Comparison of ENCODE assay signal across 1 cellular context in genomic region chr5:132103380-132103951, GRCh38.
TF ChIP-seq lines count a peak whose summit lies in the region.

No MANE protein-coding gene starts in this region.

TF ChIP-seq in K562, 482 proteins besides CTCF, POLR2A, EP300 and RAD21 (continued from another document and continues in another):
- no peak for TF ChIP-seq ZNF280B (CRISPR knock-in tag; IDR thresholded peaks at IDR 0.05)
- TF ChIP-seq PCBP1 (IDR thresholded peaks at IDR 0.05; ENCODE audit: low read depth, low read length, poor library complexity, severe bottlenecking) = no peak
- no peak for TF ChIP-seq RBM34 (IDR thresholded peaks at IDR 0.05; ENCODE audit: borderline replicate concordance, insufficient read depth, low read length)
- TF ChIP-seq ZBTB34 (CRISPR knock-in tag; IDR thresholded peaks at IDR 0.05) = no peak
- TF ChIP-seq E2F1 (CRISPR knock-in tag; IDR thresholded peaks at IDR 0.05) = no peak
- no peak for TF ChIP-seq EZH2 (IDR thresholded peaks at IDR 0.05; ENCODE audit: borderline replicate concordance, low read depth, low read length)
- TF ChIP-seq KLF10 (CRISPR knock-in tag; IDR thresholded peaks at IDR 0.05) = no peak
- TF ChIP-seq NFATC3 (IDR thresholded peaks at IDR 0.05) = no peak
- peak; percentile 84 for TF ChIP-seq ZNF175 (CRISPR knock-in tag; IDR thresholded peaks at IDR 0.05; ENCODE audit: low read depth)
- no peak for TF ChIP-seq NCOA4 (IDR thresholded peaks at IDR 0.05; ENCODE audit: partially characterized antibody)
- peak; percentile 15; the same call in 1 of the 2 replicates for TF ChIP-seq ZFX (CRISPR knock-in tag; IDR thresholded peaks at IDR 0.05)
- TF ChIP-seq MGA (IDR thresholded peaks at IDR 0.05) = no peak
- no peak for TF ChIP-seq GATAD2B (IDR thresholded peaks at IDR 0.05; ENCODE audit: borderline replicate concordance)
- TF ChIP-seq ZNF778 (CRISPR knock-in tag; IDR thresholded peaks at IDR 0.05) = no peak
- no peak for TF ChIP-seq ZNF277 (CRISPR knock-in tag; IDR thresholded peaks at IDR 0.05; ENCODE audit: borderline replicate concordance)
- no peak for TF ChIP-seq ZNF449 (CRISPR knock-in tag; IDR thresholded peaks at IDR 0.05)
- peak in 1 of 2 experiments; percentile 85; a peak in 1 of 4 replicates for TF ChIP-seq ZNF318 (IDR thresholded peaks at IDR 0.05; ENCODE audit: borderline replicate concordance in 1 of 2, low read depth in 1 of 2)
- no peak for TF ChIP-seq HCFC1 (IDR thresholded peaks at IDR 0.05; ENCODE audit: low read depth, low read length)
- TF ChIP-seq MECOM (CRISPR knock-in tag; IDR thresholded peaks at IDR 0.05) = no peak
- no peak for TF ChIP-seq ZNF668 (CRISPR knock-in tag; IDR thresholded peaks at IDR 0.05)
- no peak for TF ChIP-seq LARP7 (IDR thresholded peaks at IDR 0.05)
- TF ChIP-seq SMAD4 (CRISPR knock-in tag; conservative IDR thresholded peaks at IDR 0.05) = peak; percentile 70
- TF ChIP-seq ZC3H8 (IDR thresholded peaks at IDR 0.05) = no peak
- TF ChIP-seq TGIF2 (CRISPR knock-in tag; IDR thresholded peaks at IDR 0.05) = no peak
- no peak for TF ChIP-seq SP2 (IDR thresholded peaks at IDR 0.05; ENCODE audit: extremely low read depth, low read depth, low read length, poor library complexity, severe bottlenecking)
- TF ChIP-seq STAG1 (CRISPR knock-in tag; IDR thresholded peaks at IDR 0.05; ENCODE audit: borderline replicate concordance) = no peak
- no peak for TF ChIP-seq HEY1 (CRISPR knock-in tag; IDR thresholded peaks at IDR 0.05; ENCODE audit: borderline replicate concordance)
- no peak for TF ChIP-seq SNIP1 (IDR thresholded peaks at IDR 0.05; ENCODE audit: low read depth)
- no peak for TF ChIP-seq NR2C1 (IDR thresholded peaks at IDR 0.05)
- TF ChIP-seq NR2C1 (tag; IDR thresholded peaks at IDR 0.05) = peak; percentile 26; the same call in 1 of the 2 replicates
